In the genomic region with DNA sequence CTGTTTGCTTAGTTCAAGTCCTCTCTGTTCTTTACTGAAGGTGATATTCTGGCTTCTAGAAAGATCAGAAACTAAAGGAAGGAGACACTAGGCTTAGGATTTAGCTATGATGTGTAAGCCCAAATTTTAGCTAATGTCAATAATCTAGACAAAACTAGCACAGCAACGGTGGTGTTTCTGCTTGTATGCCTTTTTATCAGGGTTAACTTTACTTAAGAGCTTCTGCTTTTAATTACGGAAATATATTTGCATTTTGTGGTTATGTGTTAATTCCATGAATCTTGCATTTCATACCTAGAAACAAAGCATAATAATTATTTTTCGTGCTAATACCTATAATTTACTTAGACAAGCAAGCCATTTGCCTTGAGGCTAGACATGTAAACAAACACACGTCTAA, we compare ENCODE assay signal across 21 cellular contexts.
"Had no signal": no experiment of that assay in that cellular context is flagged by ENCODE, and none has a peak within 500 bp of the region (broad histone marks: within the 10 kb centered on the region; RNA-seq: fewer than 3 reads in every experiment).

No MANE protein-coding gene starts in this region.

- ATAC-seq: activated CD8-positive, alpha-beta memory T cell treated with anti-CD3 and anti-CD28 coated beads, Interleukin-2, amount 10 ng/mL, durations not matched to agents 7 days and 5 days; activated T-helper 17 cell treated with anti-CD3 and anti-CD28 coated beads, Interleukin-2, amount 50 U/mL, for 72 hours; mucosa of descending colon; naive thymus-derived CD8-positive, alpha-beta T cell had no signal

- DNase-seq: activated CD4-positive, alpha-beta memory T cell treated with anti-CD3 and anti-CD28 coated beads, Interleukin-2, amount 10 ng/mL, durations not matched to agents 7 days and 5 days; activated CD4-positive, alpha-beta T cell treated with anti-CD3 and anti-CD28 coated beads for 48 hours; activated CD4-positive, CD25-positive, alpha-beta regulatory T cell; activated naive CD4-positive, alpha-beta T cell; activated naive CD8-positive, alpha-beta T cell treated with anti-CD3 and anti-CD28 coated beads for 36 hours; activated T-cell treated with anti-CD3 and anti-CD28 coated beads, Interleukin-2, amount 50 U/mL, for 1 hour; amygdala; dermis blood vessel endothelial cell; effector memory CD4-positive, alpha-beta T cell; esophagus squamous epithelium; immature natural killer cell; mesenchymal stem cell; mucosa of descending colon; naive thymus-derived CD8-positive, alpha-beta T cell; stimulated activated CD4-positive, alpha-beta T cell treated with anti-CD3 and anti-CD28 coated beads, Interleukin-2, amount 100 ng/mL, for 48 hours had no signal

- H3K4me1 Mint-ChIP-seq: activated naive CD8-positive, alpha-beta T cell treated with anti-CD3 and anti-CD28 coated beads for 36 hours; activated T-helper 17 cell treated with anti-CD3 and anti-CD28 coated beads, Interleukin-2, amount 50 U/mL, for 72 hours; immature natural killer cell had no signal

- H3K27ac Mint-ChIP-seq: activated CD4-positive, alpha-beta memory T cell treated with anti-CD3 and anti-CD28 coated beads, Interleukin-2, amount 10 ng/mL, durations not matched to agents 7 days and 5 days; activated CD8-positive, alpha-beta memory T cell treated with anti-CD3 and anti-CD28 coated beads, Interleukin-2, amount 10 ng/mL, durations not matched to agents 7 days and 5 days; activated naive CD8-positive, alpha-beta T cell treated with anti-CD3 and anti-CD28 coated beads for 36 hours; activated T-helper 17 cell treated with anti-CD3 and anti-CD28 coated beads, Interleukin-2, amount 50 U/mL, for 72 hours; immature natural killer cell; naive thymus-derived CD8-positive, alpha-beta T cell had no signal

- H3K9me3 Mint-ChIP-seq: activated CD4-positive, alpha-beta memory T cell treated with anti-CD3 and anti-CD28 coated beads, Interleukin-2, amount 10 ng/mL, durations not matched to agents 7 days and 5 days; activated naive CD8-positive, alpha-beta T cell treated with anti-CD3 and anti-CD28 coated beads for 36 hours; activated T-helper 17 cell treated with anti-CD3 and anti-CD28 coated beads, Interleukin-2, amount 50 U/mL, for 72 hours; immature natural killer cell had no signal

- H3K4me3 Mint-ChIP-seq: activated CD4-positive, alpha-beta memory T cell treated with anti-CD3 and anti-CD28 coated beads, Interleukin-2, amount 10 ng/mL, durations not matched to agents 7 days and 5 days; activated CD8-positive, alpha-beta memory T cell treated with anti-CD3 and anti-CD28 coated beads, Interleukin-2, amount 10 ng/mL, durations not matched to agents 7 days and 5 days; activated naive CD8-positive, alpha-beta T cell treated with anti-CD3 and anti-CD28 coated beads for 36 hours; activated T-helper 17 cell treated with anti-CD3 and anti-CD28 coated beads, Interleukin-2, amount 50 U/mL, for 72 hours; immature natural killer cell; naive thymus-derived CD8-positive, alpha-beta T cell had no signal

- H3K36me3 Mint-ChIP-seq: activated CD8-positive, alpha-beta memory T cell treated with anti-CD3 and anti-CD28 coated beads, Interleukin-2, amount 10 ng/mL, durations not matched to agents 7 days and 5 days; activated naive CD8-positive, alpha-beta T cell treated with anti-CD3 and anti-CD28 coated beads for 36 hours; immature natural killer cell; naive thymus-derived CD8-positive, alpha-beta T cell had no signal

- H3K9me3 ChIP-seq: esophagus squamous epithelium, mucosa of descending colon, prostate gland, right atrium auricular region, thoracic aorta, upper lobe of left lung had no signal
